Comparison of ENCODE assay signal across 1 cellular context in the genomic region with DNA sequence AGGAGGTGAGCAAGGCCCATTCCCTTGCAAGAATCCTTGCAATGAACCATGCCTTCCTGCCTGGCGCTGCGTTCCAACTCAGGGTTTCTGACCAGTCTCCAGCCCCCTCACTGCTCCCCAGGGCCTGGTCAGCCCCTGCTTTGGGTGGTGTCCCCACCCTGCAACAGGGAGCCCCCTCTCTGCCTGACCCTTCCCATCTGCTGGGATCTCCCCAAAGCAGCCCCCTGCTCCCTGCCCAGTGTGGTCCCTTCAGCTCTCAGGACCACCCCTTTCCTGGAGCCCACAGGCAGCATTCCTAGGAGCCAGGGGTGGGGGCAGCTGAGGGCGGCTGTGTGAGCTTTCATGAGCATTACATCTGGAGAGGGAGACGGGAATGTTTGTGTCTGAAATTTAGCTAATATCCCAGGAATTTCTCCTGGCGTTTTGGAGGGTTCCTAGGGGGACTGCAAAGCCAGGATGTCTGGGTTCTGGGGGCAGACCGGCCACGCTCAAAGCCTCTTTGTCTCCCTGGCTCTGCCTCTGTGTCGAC.
TF ChIP-seq lines count a peak whose summit lies in the region.

No MANE protein-coding gene starts in this region.

TF ChIP-seq in WTC11, 78 proteins besides CTCF, POLR2A, EP300 and RAD21 (continued from another document):
- TF ChIP-seq, protein P1, sequence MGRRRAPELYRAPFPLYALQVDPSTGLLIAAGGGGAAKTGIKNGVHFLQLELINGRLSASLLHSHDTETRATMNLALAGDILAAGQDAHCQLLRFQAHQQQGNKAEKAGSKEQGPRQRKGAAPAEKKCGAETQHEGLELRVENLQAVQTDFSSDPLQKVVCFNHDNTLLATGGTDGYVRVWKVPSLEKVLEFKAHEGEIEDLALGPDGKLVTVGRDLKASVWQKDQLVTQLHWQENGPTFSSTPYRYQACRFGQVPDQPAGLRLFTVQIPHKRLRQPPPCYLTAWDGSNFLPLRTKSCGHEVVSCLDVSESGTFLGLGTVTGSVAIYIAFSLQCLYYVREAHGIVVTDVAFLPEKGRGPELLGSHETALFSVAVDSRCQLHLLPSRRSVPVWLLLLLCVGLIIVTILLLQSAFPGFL (CRISPR knock-in tag; IDR thresholded peaks at IDR 0.05; ENCODE audit: borderline replicate concordance): no peak
- TF ChIP-seq, protein P2, sequence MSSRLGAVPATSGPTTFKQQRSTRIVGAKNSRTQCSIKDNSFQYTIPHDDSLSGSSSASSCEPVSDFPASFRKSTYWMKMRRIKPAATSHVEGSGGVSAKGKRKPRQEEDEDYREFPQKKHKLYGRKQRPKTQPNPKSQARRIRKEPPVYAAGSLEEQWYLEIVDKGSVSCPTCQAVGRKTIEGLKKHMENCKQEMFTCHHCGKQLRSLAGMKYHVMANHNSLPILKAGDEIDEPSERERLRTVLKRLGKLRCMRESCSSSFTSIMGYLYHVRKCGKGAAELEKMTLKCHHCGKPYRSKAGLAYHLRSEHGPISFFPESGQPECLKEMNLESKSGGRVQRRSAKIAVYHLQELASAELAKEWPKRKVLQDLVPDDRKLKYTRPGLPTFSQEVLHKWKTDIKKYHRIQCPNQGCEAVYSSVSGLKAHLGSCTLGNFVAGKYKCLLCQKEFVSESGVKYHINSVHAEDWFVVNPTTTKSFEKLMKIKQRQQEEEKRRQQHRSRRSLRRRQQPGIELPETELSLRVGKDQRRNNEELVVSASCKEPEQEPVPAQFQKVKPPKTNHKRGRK (CRISPR knock-in tag; IDR thresholded peaks at IDR 0.05; ENCODE audit: borderline replicate concordance): no peak
- TF ChIP-seq ZNF416 (CRISPR knock-in tag; IDR thresholded peaks at IDR 0.05) (no peak), GABPB1 (CRISPR knock-in tag; IDR thresholded peaks at IDR 0.05) (no peak)
- TF ChIP-seq, protein P3, sequence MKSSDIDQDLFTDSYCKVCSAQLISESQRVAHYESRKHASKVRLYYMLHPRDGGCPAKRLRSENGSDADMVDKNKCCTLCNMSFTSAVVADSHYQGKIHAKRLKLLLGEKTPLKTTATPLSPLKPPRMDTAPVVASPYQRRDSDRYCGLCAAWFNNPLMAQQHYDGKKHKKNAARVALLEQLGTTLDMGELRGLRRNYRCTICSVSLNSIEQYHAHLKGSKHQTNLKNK (CRISPR knock-in tag; IDR thresholded peaks at IDR 0.05): no peak
- TF ChIP-seq, protein P4, sequence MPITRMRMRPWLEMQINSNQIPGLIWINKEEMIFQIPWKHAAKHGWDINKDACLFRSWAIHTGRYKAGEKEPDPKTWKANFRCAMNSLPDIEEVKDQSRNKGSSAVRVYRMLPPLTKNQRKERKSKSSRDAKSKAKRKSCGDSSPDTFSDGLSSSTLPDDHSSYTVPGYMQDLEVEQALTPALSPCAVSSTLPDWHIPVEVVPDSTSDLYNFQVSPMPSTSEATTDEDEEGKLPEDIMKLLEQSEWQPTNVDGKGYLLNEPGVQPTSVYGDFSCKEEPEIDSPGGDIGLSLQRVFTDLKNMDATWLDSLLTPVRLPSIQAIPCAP (CRISPR knock-in tag; IDR thresholded peaks at IDR 0.05): no peak
- TF ChIP-seq, protein P5, sequence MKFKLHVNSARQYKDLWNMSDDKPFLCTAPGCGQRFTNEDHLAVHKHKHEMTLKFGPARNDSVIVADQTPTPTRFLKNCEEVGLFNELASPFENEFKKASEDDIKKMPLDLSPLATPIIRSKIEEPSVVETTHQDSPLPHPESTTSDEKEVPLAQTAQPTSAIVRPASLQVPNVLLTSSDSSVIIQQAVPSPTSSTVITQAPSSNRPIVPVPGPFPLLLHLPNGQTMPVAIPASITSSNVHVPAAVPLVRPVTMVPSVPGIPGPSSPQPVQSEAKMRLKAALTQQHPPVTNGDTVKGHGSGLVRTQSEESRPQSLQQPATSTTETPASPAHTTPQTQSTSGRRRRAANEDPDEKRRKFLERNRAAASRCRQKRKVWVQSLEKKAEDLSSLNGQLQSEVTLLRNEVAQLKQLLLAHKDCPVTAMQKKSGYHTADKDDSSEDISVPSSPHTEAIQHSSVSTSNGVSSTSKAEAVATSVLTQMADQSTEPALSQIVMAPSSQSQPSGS (CRISPR knock-in tag; IDR thresholded peaks at IDR 0.05; ENCODE audit: borderline replicate concordance, low read depth): no peak
- TF ChIP-seq, protein P6, sequence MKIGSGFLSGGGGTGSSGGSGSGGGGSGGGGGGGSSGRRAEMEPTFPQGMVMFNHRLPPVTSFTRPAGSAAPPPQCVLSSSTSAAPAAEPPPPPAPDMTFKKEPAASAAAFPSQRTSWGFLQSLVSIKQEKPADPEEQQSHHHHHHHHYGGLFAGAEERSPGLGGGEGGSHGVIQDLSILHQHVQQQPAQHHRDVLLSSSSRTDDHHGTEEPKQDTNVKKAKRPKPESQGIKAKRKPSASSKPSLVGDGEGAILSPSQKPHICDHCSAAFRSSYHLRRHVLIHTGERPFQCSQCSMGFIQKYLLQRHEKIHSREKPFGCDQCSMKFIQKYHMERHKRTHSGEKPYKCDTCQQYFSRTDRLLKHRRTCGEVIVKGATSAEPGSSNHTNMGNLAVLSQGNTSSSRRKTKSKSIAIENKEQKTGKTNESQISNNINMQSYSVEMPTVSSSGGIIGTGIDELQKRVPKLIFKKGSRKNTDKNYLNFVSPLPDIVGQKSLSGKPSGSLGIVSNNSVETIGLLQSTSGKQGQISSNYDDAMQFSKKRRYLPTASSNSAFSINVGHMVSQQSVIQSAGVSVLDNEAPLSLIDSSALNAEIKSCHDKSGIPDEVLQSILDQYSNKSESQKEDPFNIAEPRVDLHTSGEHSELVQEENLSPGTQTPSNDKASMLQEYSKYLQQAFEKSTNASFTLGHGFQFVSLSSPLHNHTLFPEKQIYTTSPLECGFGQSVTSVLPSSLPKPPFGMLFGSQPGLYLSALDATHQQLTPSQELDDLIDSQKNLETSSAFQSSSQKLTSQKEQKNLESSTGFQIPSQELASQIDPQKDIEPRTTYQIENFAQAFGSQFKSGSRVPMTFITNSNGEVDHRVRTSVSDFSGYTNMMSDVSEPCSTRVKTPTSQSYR (CRISPR knock-in tag; IDR thresholded peaks at IDR 0.05): no peak
- TF ChIP-seq, protein P7, sequence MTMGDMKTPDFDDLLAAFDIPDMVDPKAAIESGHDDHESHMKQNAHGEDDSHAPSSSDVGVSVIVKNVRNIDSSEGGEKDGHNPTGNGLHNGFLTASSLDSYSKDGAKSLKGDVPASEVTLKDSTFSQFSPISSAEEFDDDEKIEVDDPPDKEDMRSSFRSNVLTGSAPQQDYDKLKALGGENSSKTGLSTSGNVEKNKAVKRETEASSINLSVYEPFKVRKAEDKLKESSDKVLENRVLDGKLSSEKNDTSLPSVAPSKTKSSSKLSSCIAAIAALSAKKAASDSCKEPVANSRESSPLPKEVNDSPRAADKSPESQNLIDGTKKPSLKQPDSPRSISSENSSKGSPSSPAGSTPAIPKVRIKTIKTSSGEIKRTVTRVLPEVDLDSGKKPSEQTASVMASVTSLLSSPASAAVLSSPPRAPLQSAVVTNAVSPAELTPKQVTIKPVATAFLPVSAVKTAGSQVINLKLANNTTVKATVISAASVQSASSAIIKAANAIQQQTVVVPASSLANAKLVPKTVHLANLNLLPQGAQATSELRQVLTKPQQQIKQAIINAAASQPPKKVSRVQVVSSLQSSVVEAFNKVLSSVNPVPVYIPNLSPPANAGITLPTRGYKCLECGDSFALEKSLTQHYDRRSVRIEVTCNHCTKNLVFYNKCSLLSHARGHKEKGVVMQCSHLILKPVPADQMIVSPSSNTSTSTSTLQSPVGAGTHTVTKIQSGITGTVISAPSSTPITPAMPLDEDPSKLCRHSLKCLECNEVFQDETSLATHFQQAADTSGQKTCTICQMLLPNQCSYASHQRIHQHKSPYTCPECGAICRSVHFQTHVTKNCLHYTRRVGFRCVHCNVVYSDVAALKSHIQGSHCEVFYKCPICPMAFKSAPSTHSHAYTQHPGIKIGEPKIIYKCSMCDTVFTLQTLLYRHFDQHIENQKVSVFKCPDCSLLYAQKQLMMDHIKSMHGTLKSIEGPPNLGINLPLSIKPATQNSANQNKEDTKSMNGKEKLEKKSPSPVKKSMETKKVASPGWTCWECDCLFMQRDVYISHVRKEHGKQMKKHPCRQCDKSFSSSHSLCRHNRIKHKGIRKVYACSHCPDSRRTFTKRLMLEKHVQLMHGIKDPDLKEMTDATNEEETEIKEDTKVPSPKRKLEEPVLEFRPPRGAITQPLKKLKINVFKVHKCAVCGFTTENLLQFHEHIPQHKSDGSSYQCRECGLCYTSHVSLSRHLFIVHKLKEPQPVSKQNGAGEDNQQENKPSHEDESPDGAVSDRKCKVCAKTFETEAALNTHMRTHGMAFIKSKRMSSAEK (CRISPR knock-in tag; IDR thresholded peaks at IDR 0.05; ENCODE audit: borderline replicate concordance): no peak
TF ChIP-seq in WTC11: peak in this region for 0.
